Comparison of ENCODE assay signal across 1 cellular context in the genomic region with DNA sequence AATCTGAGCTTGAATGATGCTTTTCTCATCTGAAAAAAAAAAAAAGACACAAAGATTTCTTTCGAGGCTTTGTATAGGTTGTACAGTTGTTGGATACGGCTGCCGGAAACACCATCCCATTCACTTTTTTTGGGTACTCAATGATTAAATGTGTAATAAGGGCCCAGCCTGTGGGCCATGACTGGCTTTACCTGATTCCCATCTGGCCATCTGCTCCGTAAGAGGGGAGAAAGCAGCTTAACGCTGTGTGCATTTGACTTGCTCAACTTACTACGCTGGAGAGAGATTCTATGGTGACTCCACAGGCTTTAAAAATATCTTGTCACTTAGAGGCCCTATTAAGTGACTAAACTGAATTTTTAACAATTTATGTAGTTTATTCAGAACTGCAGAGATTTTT.
TF ChIP-seq lines count a peak whose summit lies in the region.

No MANE protein-coding gene starts in this region.

TF ChIP-seq in GM12878, 131 proteins besides CTCF, POLR2A, EP300 and RAD21 (continued from another document):
- TF ChIP-seq, protein P1, sequence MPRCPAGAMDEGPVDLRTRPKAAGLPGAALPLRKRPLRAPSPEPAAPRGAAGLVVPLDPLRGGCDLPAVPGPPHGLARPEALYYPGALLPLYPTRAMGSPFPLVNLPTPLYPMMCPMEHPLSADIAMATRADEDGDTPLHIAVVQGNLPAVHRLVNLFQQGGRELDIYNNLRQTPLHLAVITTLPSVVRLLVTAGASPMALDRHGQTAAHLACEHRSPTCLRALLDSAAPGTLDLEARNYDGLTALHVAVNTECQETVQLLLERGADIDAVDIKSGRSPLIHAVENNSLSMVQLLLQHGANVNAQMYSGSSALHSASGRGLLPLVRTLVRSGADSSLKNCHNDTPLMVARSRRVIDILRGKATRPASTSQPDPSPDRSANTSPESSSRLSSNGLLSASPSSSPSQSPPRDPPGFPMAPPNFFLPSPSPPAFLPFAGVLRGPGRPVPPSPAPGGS (IDR thresholded peaks at IDR 0.05; ENCODE audit: borderline replicate concordance, insufficient read depth, low read depth, low read length, poor library complexity, severe bottlenecking): no peak
- TF ChIP-seq, protein P2, sequence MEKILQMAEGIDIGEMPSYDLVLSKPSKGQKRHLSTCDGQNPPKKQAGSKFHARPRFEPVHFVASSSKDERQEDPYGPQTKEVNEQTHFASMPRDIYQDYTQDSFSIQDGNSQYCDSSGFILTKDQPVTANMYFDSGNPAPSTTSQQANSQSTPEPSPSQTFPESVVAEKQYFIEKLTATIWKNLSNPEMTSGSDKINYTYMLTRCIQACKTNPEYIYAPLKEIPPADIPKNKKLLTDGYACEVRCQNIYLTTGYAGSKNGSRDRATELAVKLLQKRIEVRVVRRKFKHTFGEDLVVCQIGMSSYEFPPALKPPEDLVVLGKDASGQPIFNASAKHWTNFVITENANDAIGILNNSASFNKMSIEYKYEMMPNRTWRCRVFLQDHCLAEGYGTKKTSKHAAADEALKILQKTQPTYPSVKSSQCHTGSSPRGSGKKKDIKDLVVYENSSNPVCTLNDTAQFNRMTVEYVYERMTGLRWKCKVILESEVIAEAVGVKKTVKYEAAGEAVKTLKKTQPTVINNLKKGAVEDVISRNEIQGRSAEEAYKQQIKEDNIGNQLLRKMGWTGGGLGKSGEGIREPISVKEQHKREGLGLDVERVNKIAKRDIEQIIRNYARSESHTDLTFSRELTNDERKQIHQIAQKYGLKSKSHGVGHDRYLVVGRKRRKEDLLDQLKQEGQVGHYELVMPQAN (conservative IDR thresholded peaks at IDR 0.05): no peak
- no peak for TF ChIP-seq HCFC1 (IDR thresholded peaks at IDR 0.05; ENCODE audit: low read length)
- TF ChIP-seq ZNF217 (IDR thresholded peaks at IDR 0.05): no peak
- TF ChIP-seq MTA2 (IDR thresholded peaks at IDR 0.05; ENCODE audit: low read depth): no peak
- no peak for TF ChIP-seq ZNF622 (IDR thresholded peaks at IDR 0.05)
- no peak for TF ChIP-seq SMARCA5 (IDR thresholded peaks at IDR 0.05)
- no peak for TF ChIP-seq ETV6 (conservative IDR thresholded peaks at IDR 0.05 in 1 of 2, IDR thresholded peaks at IDR 0.05 in 1 of 2; ENCODE audit: borderline replicate concordance in 1 of 2, low read depth in 1 of 2)
- TF ChIP-seq GABPA (IDR thresholded peaks at IDR 0.05; ENCODE audit: low read depth): no peak
- no peak for TF ChIP-seq BACH1 (IDR thresholded peaks at IDR 0.05; ENCODE audit: borderline replicate concordance)
- TF ChIP-seq IKZF1 (conservative IDR thresholded peaks at IDR 0.05): no peak
